ENCODE assay signal across 22 cellular contexts in the genomic region with DNA sequence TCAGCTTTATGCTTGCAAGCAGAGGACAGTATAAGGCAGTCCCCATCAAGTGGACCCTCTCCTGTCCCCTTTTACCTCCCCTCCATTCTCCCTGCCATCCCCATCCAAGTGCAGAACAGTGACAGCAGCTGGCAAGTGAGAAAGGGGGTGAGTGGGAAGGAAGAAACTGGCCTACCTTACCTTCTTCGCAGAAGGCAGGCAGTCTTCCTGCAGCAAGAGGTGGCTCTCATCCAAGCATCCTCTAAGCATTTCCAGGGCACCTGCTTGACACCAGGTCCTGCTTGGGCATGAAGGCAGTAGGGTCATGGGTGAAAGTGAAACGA.
DNase-seq lines count a peak whose midpoint lies in the region; FAIRE-seq and TF ChIP-seq lines count a peak whose summit lies in the region.
"Had no signal": no experiment of that assay in that cellular context is flagged by ENCODE, and none has a peak within 500 bp of the region (broad histone marks: within the 10 kb centered on the region; RNA-seq: fewer than 3 reads in every experiment).

No MANE protein-coding gene starts in this region.

- no peak overlapping the region for H3K4me3 Mint-ChIP-seq in activated CD4-positive, alpha-beta memory T cell treated with anti-CD3 and anti-CD28 coated beads, Interleukin-2, amount 10 ng/mL, durations not matched to agents 7 days and 5 days
- H3K4me3 Mint-ChIP-seq in activated CD4-positive, alpha-beta memory T cell treated with anti-CD3 and anti-CD28 coated beads for 36 hours: no peak overlapping the region
- H3K4me3 Mint-ChIP-seq in progenitor cell of endocrine pancreas (ENCODE audit: low read depth): no peak overlapping the region
- H3K4me3 Mint-ChIP-seq: B cell; CD4-positive, CD25-positive, alpha-beta regulatory T cell; HFFc6 had no signal

- no peaks in the 10 kb centered on the region for H3K36me3 ChIP-seq in colonic mucosa
- H3K36me3 ChIP-seq: SJCRH30 had no signal

- H3K36me3 Mint-ChIP-seq in activated CD4-positive, alpha-beta memory T cell treated with anti-CD3 and anti-CD28 coated beads, Interleukin-2, amount 10 ng/mL, durations not matched to agents 7 days and 5 days (ENCODE audit: low read depth): no peaks in the 10 kb centered on the region
- H3K36me3 Mint-ChIP-seq in activated CD4-positive, alpha-beta memory T cell treated with anti-CD3 and anti-CD28 coated beads for 36 hours: no peaks in the 10 kb centered on the region
- H3K36me3 Mint-ChIP-seq in progenitor cell of endocrine pancreas (ENCODE audit: insufficient read depth): no peaks in the 10 kb centered on the region
- H3K36me3 Mint-ChIP-seq: CD4-positive, CD25-positive, alpha-beta regulatory T cell had no signal

- DNase-seq in activated CD4-positive, alpha-beta memory T cell treated with anti-CD3 and anti-CD28 coated beads, Interleukin-2, amount 10 ng/mL, durations not matched to agents 7 days and 5 days: peak; percentile 11
- DNase-seq in activated CD4-positive, alpha-beta memory T cell treated with anti-CD3 and anti-CD28 coated beads for 36 hours: no peak
- peak; percentile 8 for DNase-seq in GM10248 (ENCODE audit: extremely low spot score)
- DNase-seq in colonic mucosa: peak; percentile 7
- peak; percentile 5 for DNase-seq in progenitor cell of endocrine pancreas (ENCODE audit: low spot score, unreplicated experiment)
- DNase-seq in NCI-H1105 treated with DMSO at 0.1 percent for 48 hours (lab: John Stamatoyannopoulos, UW): no peak
- DNase-seq in HTR-8/SVneo (ENCODE audit: insufficient read length, low spot score): no peak
- DNase-seq in activated T-cell treated with anti-CD3 and anti-CD28 coated beads for 4 hours: no peak
- DNase-seq: 8988T; CD4-positive, CD25-positive, alpha-beta regulatory T cell; COR-L47; HFFc6; IMR-90; NCI-H1436; NCI-H1930; NCI-H345; NCI-H524 treated with DMSO at 0.1 percent for 48 hours; SJCRH30 had no signal

- peaks cover 6% of the 10 kb centered on the region for H3K4me1 Mint-ChIP-seq in activated CD4-positive, alpha-beta memory T cell treated with anti-CD3 and anti-CD28 coated beads, Interleukin-2, amount 10 ng/mL, durations not matched to agents 7 days and 5 days
- peaks cover 6% of the 10 kb centered on the region for H3K4me1 Mint-ChIP-seq in activated CD4-positive, alpha-beta memory T cell treated with anti-CD3 and anti-CD28 coated beads for 36 hours (ENCODE audit: low read depth)
- H3K4me1 Mint-ChIP-seq in progenitor cell of endocrine pancreas (ENCODE audit: low read depth): peaks cover 17% of the 10 kb centered on the region
- H3K4me1 Mint-ChIP-seq: B cell; CD4-positive, CD25-positive, alpha-beta regulatory T cell had no signal

- H3K9me3 ChIP-seq in colonic mucosa: no peaks in the 10 kb centered on the region
- H3K9me3 ChIP-seq: SJCRH30 had no signal

- POLR2A ChIA-PET in activated CD4-positive, alpha-beta memory T cell treated with anti-CD3 and anti-CD28 coated beads, Interleukin-2, amount 10 ng/mL, durations not matched to agents 7 days and 5 days (lab: Charles Lee): interaction anchor here (0.7 kb wide), 1 partner anchor 437 kb away, joined by 3 read pairs; no protein-coding TSS in a partner anchor
- POLR2A ChIA-PET in activated CD4-positive, alpha-beta memory T cell treated with anti-CD3 and anti-CD28 coated beads for 36 hours (lab: Charles Lee): interaction anchor here (0.8 kb wide), 1 partner anchor 10 kb away, joined by 3 read pairs; no protein-coding TSS in a partner anchor
- POLR2A ChIA-PET in GM10248 (lab: Yijun Ruan, JAX): no interaction called here

- H3K4me3 ChIP-seq in colonic mucosa: no peak overlapping the region
- H3K4me3 ChIP-seq: SJCRH30 had no signal

- no peak for FAIRE-seq in HTR-8/SVneo (lab: Jason Lieb, UNC)
- FAIRE-seq: G401.6, GM18507, H54 had no signal

- H3K27me3 ChIP-seq in colonic mucosa: no peaks in the 10 kb centered on the region
- H3K27me3 ChIP-seq: SJCRH30 had no signal

- H3K27ac ChIP-seq in colonic mucosa: no peak overlapping the region
- H3K27ac ChIP-seq: SJCRH30 had no signal

- CTCF ChIA-PET in activated CD4-positive, alpha-beta memory T cell treated with anti-CD3 and anti-CD28 coated beads, Interleukin-2, amount 10 ng/mL, durations not matched to agents 7 days and 5 days (lab: Charles Lee): interaction anchor here (0.9 to 1.4 kb wide), 2 partner anchors 70 to 79 kb away, joined by 3 read pairs; no protein-coding TSS in a partner anchor
- CTCF ChIA-PET in activated CD4-positive, alpha-beta memory T cell treated with anti-CD3 and anti-CD28 coated beads for 36 hours (lab: Charles Lee): interaction anchor here (1.2 kb wide), 1 partner anchor 165 kb away, joined by 4 read pairs; no protein-coding TSS in a partner anchor
- CTCF ChIA-PET in GM10248 (lab: Yijun Ruan, JAX): interaction anchor here (0.7 to 1.4 kb wide), 3 partner anchors 10 to 166 kb away, joined by 3 to 4 read pairs (median 3); no protein-coding TSS in a partner anchor

- peaks cover 15% of the 10 kb centered on the region for H3K27me3 Mint-ChIP-seq in activated CD4-positive, alpha-beta memory T cell treated with anti-CD3 and anti-CD28 coated beads, Interleukin-2, amount 10 ng/mL, durations not matched to agents 7 days and 5 days
- H3K27me3 Mint-ChIP-seq in activated CD4-positive, alpha-beta memory T cell treated with anti-CD3 and anti-CD28 coated beads for 36 hours: peaks cover 16% of the 10 kb centered on the region
- peaks cover 21% of the 10 kb centered on the region for H3K27me3 Mint-ChIP-seq in progenitor cell of endocrine pancreas

- intact Hi-C loops in activated CD4-positive, alpha-beta memory T cell treated with anti-CD3 and anti-CD28 coated beads for 36 hours (cut with micrococcal nuclease): no loop called here
- intact Hi-C loops in colonic mucosa (cut with DNase I): no loop called here

- no peak overlapping the region for H3K27ac Mint-ChIP-seq in activated CD4-positive, alpha-beta memory T cell treated with anti-CD3 and anti-CD28 coated beads, Interleukin-2, amount 10 ng/mL, durations not matched to agents 7 days and 5 days
- no peak overlapping the region for H3K27ac Mint-ChIP-seq in activated CD4-positive, alpha-beta memory T cell treated with anti-CD3 and anti-CD28 coated beads for 36 hours
- no peak overlapping the region for H3K27ac Mint-ChIP-seq in progenitor cell of endocrine pancreas
- H3K27ac Mint-ChIP-seq: B cell; CD4-positive, CD25-positive, alpha-beta regulatory T cell; HFFc6 had no signal

- TF ChIP-seq CTCF in GM10248 (IDR thresholded peaks at IDR 0.05; ENCODE audit: control extremely low read depth, extremely low read depth, low read depth, missing control alignments) (no peak), colonic mucosa (IDR thresholded peaks at IDR 0.05) (no peak), progenitor cell of endocrine pancreas (IDR thresholded peaks at IDR 0.05; ENCODE audit: unreplicated experiment) (no peak)

- H3K4me1 ChIP-seq in colonic mucosa: no peaks in the 10 kb centered on the region

- H3K9me3 Mint-ChIP-seq in activated CD4-positive, alpha-beta memory T cell treated with anti-CD3 and anti-CD28 coated beads, Interleukin-2, amount 10 ng/mL, durations not matched to agents 7 days and 5 days: no peaks in the 10 kb centered on the region
- peaks cover 3% of the 10 kb centered on the region for H3K9me3 Mint-ChIP-seq in activated CD4-positive, alpha-beta memory T cell treated with anti-CD3 and anti-CD28 coated beads for 36 hours
- no peaks in the 10 kb centered on the region for H3K9me3 Mint-ChIP-seq in progenitor cell of endocrine pancreas (ENCODE audit: low read depth)

- H3K9ac ChIP-seq in colonic mucosa (ENCODE audit: low read depth in 2 of 2, low read length in 2 of 2): no peak overlapping the region

Comparison
In these comparisons a context has a peak if more than half of its experiments do, and no peak if none do; other contexts are left out.
1. DNase-seq: peak in activated CD4-positive, alpha-beta memory T cell treated with anti-CD3 and anti-CD28 coated beads, Interleukin-2, amount 10 ng/mL, durations not matched to agents 7 days and 5 days (single experiment), GM10248 (single experiment), colonic mucosa (single experiment) and progenitor cell of endocrine pancreas (single experiment); none in activated CD4-positive, alpha-beta memory T cell treated with anti-CD3 and anti-CD28 coated beads for 36 hours (single experiment), NCI-H1105 treated with DMSO at 0.1 percent for 48 hours (single experiment), HTR-8/SVneo (single experiment) and activated T-cell treated with anti-CD3 and anti-CD28 coated beads for 4 hours (single experiment).